In genomic region chr7:127690806-127691205, GRCh38 we compare ENCODE assay signal across 17 cellular contexts.
"Had no signal": no experiment of that assay in that cellular context is flagged by ENCODE, and none has a peak within 500 bp of the region (broad histone marks: within the 10 kb centered on the region; RNA-seq: fewer than 3 reads in every experiment).

No MANE protein-coding gene starts in this region.

- DNase-seq: activated CD4-positive, alpha-beta T cell treated with anti-CD3 and anti-CD28 coated beads for 1 hour; activated CD8-positive, alpha-beta memory T cell treated with anti-CD3 and anti-CD28 coated beads, Interleukin-2, amount 10 ng/mL, durations not matched to agents 7 days and 5 days; activated CD8-positive, alpha-beta T cell treated with anti-CD3 and anti-CD28 coated beads, Interleukin-2, amount 10 ng/mL, durations not matched to agents 7 days and 5 days; activated T-cell treated with anti-CD3 and anti-CD28 coated beads, Interleukin-2, amount 50 U/mL, for 48 hours; dermis blood vessel endothelial cell; effector CD8-positive, alpha-beta T cell; glutamatergic neuron; left cardiac atrium; left ventricle myocardium superior; mucosa of descending colon; ovary; right lobe of liver; stimulated activated CD4-positive, alpha-beta T cell treated with anti-CD3 and anti-CD28 coated beads, Interleukin-2, amount 100 ng/mL, for 48 hours; stimulated activated naive CD8-positive, alpha-beta T cell treated with anti-CD3 and anti-CD28 coated beads, Interleukin-15, Interleukin-2, amounts not matched to agents 100 U/mL and 50 U/mL, for 24 hours; T-helper 9 cell; uterus had no signal

- ATAC-seq: activated CD8-positive, alpha-beta memory T cell treated with anti-CD3 and anti-CD28 coated beads, Interleukin-2, amount 10 ng/mL, durations not matched to agents 7 days and 5 days; activated CD8-positive, alpha-beta T cell treated with anti-CD3 and anti-CD28 coated beads, Interleukin-2, amount 10 ng/mL, durations not matched to agents 7 days and 5 days; activated naive CD4-positive, alpha-beta T cell treated with anti-CD3 and anti-CD28 coated beads, Interleukin-2, amount 50 U/mL, for 72 hours; left cardiac atrium; left ventricle myocardium superior; mucosa of descending colon; right lobe of liver; stimulated activated naive CD8-positive, alpha-beta T cell treated with anti-CD3 and anti-CD28 coated beads, Interleukin-15, Interleukin-2, amounts not matched to agents 100 U/mL and 50 U/mL, for 24 hours had no signal
